8 cellular contexts compared by ENCODE assay signal in genomic region chrX:87299563-87300160, GRCh38.
DNase-seq lines count a peak whose midpoint lies in the region; ATAC-seq and TF ChIP-seq lines count a peak whose summit lies in the region.

No MANE protein-coding gene starts in this region.

- peak; percentile 67 for TF ChIP-seq CTCF in A673 (conservative IDR thresholded peaks at IDR 0.05; ENCODE audit: low read depth, low read length)
- TF ChIP-seq CTCF in GM12865 (IDR thresholded peaks at IDR 0.05; ENCODE audit: insufficient read depth, low read depth, low read length, missing control alignments), result peak; percentile 24
- peak; percentile 75 for TF ChIP-seq CTCF in OCI-LY7 (conservative IDR thresholded peaks at IDR 0.05; ENCODE audit: low read length)
- peak; percentile 46 for TF ChIP-seq CTCF in foreskin keratinocyte (conservative IDR thresholded peaks at IDR 0.05)

- no peak overlapping the region for H3K4me3 ChIP-seq in A673 (ENCODE audit: low read depth, low read length, poor library complexity, severe bottlenecking)
- H3K4me3 ChIP-seq in GM12865 (ENCODE audit: low read depth, low read length), result no peak overlapping the region
- no peak overlapping the region for H3K4me3 ChIP-seq in OCI-LY7 (ENCODE audit: low read depth, low read length, poor library complexity, severe bottlenecking)

- no peak for ATAC-seq in foreskin keratinocyte
- ATAC-seq in GM21515 (IDR thresholded peaks at IDR 0.05; ENCODE audit: unreplicated experiment), result no peak
- no peak for ATAC-seq in HG03342 (IDR thresholded peaks at IDR 0.05; ENCODE audit: unreplicated experiment)
- no peak for ATAC-seq in stimulated activated naive CD8-positive, alpha-beta T cell treated with anti-CD3 and anti-CD28 coated beads, Interleukin-15, Interleukin-2, amounts not matched to agents 100 U/mL and 50 U/mL, for 24 hours

- no peak overlapping the region for H3K4me2 ChIP-seq in OCI-LY7 (ENCODE audit: low read length)

- no peak overlapping the region for H2AFZ ChIP-seq in OCI-LY7 (ENCODE audit: low read length)

- BruUV-seq in A673 (replicated peaks; lab: Mats Ljungman, UMichigan) (no TSS peak), OCI-LY7 (replicated peaks; lab: Mats Ljungman, UMichigan) (no TSS peak)

- intact Hi-C loops in A673 (cut with micrococcal nuclease; ENCODE audit: unreplicated experiment), result loop anchor here (5.0 kb wide), 2 partner anchors 1167 to 1687 kb away; no protein-coding TSS in a partner anchor
- intact Hi-C loops in OCI-LY7 (cut with micrococcal nuclease; ENCODE audit: unreplicated experiment), result no loop called here

- DNase-seq in A673 (ENCODE audit: low spot score), result peak; percentile 24
- peak; percentile 12 for DNase-seq in GM12865 (ENCODE audit: low read depth)
- DNase-seq in OCI-LY7 (ENCODE audit: low spot score), result peak; percentile 16
- DNase-seq in foreskin keratinocyte, result peak in 1 of 2 donors; percentile 0
- DNase-seq in DMS79 treated with DMSO at 0.1 percent for 48 hours (lab: John Stamatoyannopoulos, UW), result no peak
- DNase-seq in stimulated activated naive CD8-positive, alpha-beta T cell treated with anti-CD3 and anti-CD28 coated beads, Interleukin-15, Interleukin-2, amounts not matched to agents 100 U/mL and 50 U/mL, for 24 hours, result no peak

- H3K9me3 ChIP-seq in A673 (ENCODE audit: low read depth, low read length, poor library complexity, severe bottlenecking) (no peaks in the 10 kb centered on the region), OCI-LY7 (ENCODE audit: low read length) (no peaks in the 10 kb centered on the region)

- no peaks in the 10 kb centered on the region for H3K27me3 ChIP-seq in A673 (replicated peaks; ENCODE audit: insufficient read depth, low read depth, low read length, poor library complexity)
- no peaks in the 10 kb centered on the region for H3K27me3 ChIP-seq in foreskin keratinocyte

- H3K27ac ChIP-seq in A673 (ENCODE audit: low read depth, low read length, poor library complexity, severe bottlenecking) (no peak overlapping the region), OCI-LY7 (ENCODE audit: low read depth, low read length, poor library complexity, severe bottlenecking) (no peak overlapping the region), foreskin keratinocyte (no peak overlapping the region)

- POLR2A ChIA-PET in A673 (lab: Charles Lee; ENCODE audit: low non-redundant PET) (no interaction called here), OCI-LY7 (lab: Charles Lee) (no interaction called here)

- CTCF ChIA-PET in A673 (lab: Charles Lee), result no interaction called here
- CTCF ChIA-PET in OCI-LY7 (lab: Charles Lee; ENCODE audit: unreplicated experiment), result no interaction called here

- no peaks in the 10 kb centered on the region for H4K20me1 ChIP-seq in OCI-LY7 (ENCODE audit: insufficient read depth, low read length)

- H3K36me3 ChIP-seq in A673 (ENCODE audit: insufficient read depth, low read length, poor library complexity, severe bottlenecking) (no peaks in the 10 kb centered on the region), OCI-LY7 (ENCODE audit: insufficient read depth, low read length) (no peaks in the 10 kb centered on the region)

- no peaks in the 10 kb centered on the region for H3K9me2 ChIP-seq in OCI-LY7 (ENCODE audit: insufficient read depth, low read length)

- H3K79me2 ChIP-seq in OCI-LY7 (ENCODE audit: insufficient read depth, low read depth, low read length), result no peaks in the 10 kb centered on the region

- no peaks in the 10 kb centered on the region for H3K4me1 ChIP-seq in A673 (ENCODE audit: insufficient read depth, low read length, poor library complexity, severe bottlenecking)
- no peaks in the 10 kb centered on the region for H3K4me1 ChIP-seq in OCI-LY7 (ENCODE audit: insufficient read depth, low read length, poor library complexity, severe bottlenecking)
- no peaks in the 10 kb centered on the region for H3K4me1 ChIP-seq in foreskin keratinocyte

Comparison
In these comparisons a context has a peak if more than half of its experiments do, and no peak if none do; other contexts are left out.
1. DNase-seq: peak in A673 (single experiment), GM12865 (single experiment) and OCI-LY7 (single experiment); none in DMS79 treated with DMSO at 0.1 percent for 48 hours (single experiment) and stimulated activated naive CD8-positive, alpha-beta T cell treated with anti-CD3 and anti-CD28 coated beads, Interleukin-15, Interleukin-2, amounts not matched to agents 100 U/mL and 50 U/mL, for 24 hours (single experiment).
2. CTCF ChIP-seq: peak in every context shown above with its lines; median percentile 75 in OCI-LY7; 67 in A673; 46 in foreskin keratinocyte; 24 in GM12865.